In genomic region chr1:21255284-21255942, GRCh38 we compare ENCODE assay signal across 8 cellular contexts. TPM values are rescaled to one million over a fixed set of nuclear protein-coding genes. Genes with fewer than 3 reads are reported as not detected.
DNase-seq lines count a peak whose midpoint lies in the region; ATAC-seq, FAIRE-seq and TF ChIP-seq lines count a peak whose summit lies in the region.

No MANE protein-coding gene starts in this region.

- no peaks in the 10 kb centered on the region for H3K27me3 ChIP-seq in Karpas-422 (ENCODE audit: low read length)

- FAIRE-seq in D721Med (lab: Jason Lieb, UNC) = no peak

- no peak overlapping the region for H3K4me3 ChIP-seq in Karpas-422 (ENCODE audit: low read length)
- no peak overlapping the region for H3K4me3 ChIP-seq in epithelial cell of esophagus (ENCODE audit: low read length)

- DNase-seq in D721Med (ENCODE audit: insufficient read length, low spot score) (no peak), Karpas-422 (peak; percentile 94), OCI-M2 (lab: John Stamatoyannopoulos, UW; ENCODE audit: unreplicated experiment) (peak; percentile 61), epithelial cell of esophagus (ENCODE audit: low read depth) (peak; percentile 79), myocyte (ENCODE audit: low read depth) (peak; percentile 94)
- peak; percentile 89 for DNase-seq in activated CD8-positive, alpha-beta memory T cell treated with anti-CD3 and anti-CD28 coated beads, Interleukin-2, amount 50 U/mL, for 48 hours
- DNase-seq in stimulated activated CD8-positive, alpha-beta memory T cell treated with anti-CD3 and anti-CD28 coated beads, Interleukin-7, amount 100 ng/mL, for 4 hours (ENCODE audit: low read depth in 2 of 2) = peak; percentile 63 to 70

- no peaks in the 10 kb centered on the region for H3K9me3 ChIP-seq in Karpas-422 (ENCODE audit: low read length)

- H3K36me3 ChIP-seq in Karpas-422 (ENCODE audit: insufficient read depth, low read length) = peaks cover 17% of the 10 kb centered on the region

- H2AFZ ChIP-seq in Karpas-422 (ENCODE audit: low read length) = no peak overlapping the region

- H3K9ac ChIP-seq in Karpas-422 (ENCODE audit: low read length) = peak overlapping the region; percentile 55; the same call in 1 of the 2 replicates

- H3K9me2 ChIP-seq in Karpas-422 (replicated peaks; ENCODE audit: insufficient read depth, low read length) = no peaks in the 10 kb centered on the region

- H3K4me1 ChIP-seq in Karpas-422 (ENCODE audit: low read length) = peaks cover 28% of the 10 kb centered on the region

- H3K79me2 ChIP-seq in Karpas-422 (ENCODE audit: low read length) = 0 out of 2 replicates have a peak, but pooled peaks cover 5% of the 10 kb centered on the region

- peak overlapping the region; percentile 96 for H3K27ac ChIP-seq in Karpas-422 (ENCODE audit: low read length)

- peaks cover 22% of the 10 kb centered on the region; the same call in 1 of the 2 replicates for H4K20me1 ChIP-seq in Karpas-422 (ENCODE audit: insufficient read depth, low read depth, low read length)

- ATAC-seq in HG02759 (IDR thresholded peaks at IDR 0.05; ENCODE audit: unreplicated experiment) = no peak

- TF ChIP-seq CTCF in D721Med (IDR thresholded peaks at IDR 0.05; ENCODE audit: insufficient read depth, missing control alignments) (peak; percentile 93), epithelial cell of esophagus (IDR thresholded peaks at IDR 0.05; ENCODE audit: insufficient read depth, low read depth, low read length, missing control alignments) (peak; percentile 91)

- peak overlapping the region; percentile 77 for H3K4me2 ChIP-seq in Karpas-422 (ENCODE audit: low read depth, low read length, poor library complexity, severe bottlenecking)

RNA-seq across cellular contexts. Expression of gene ECE1, which starts 34.9 kb away (rescaled TPM):
- total RNA-seq in Karpas-422 (2014; rRNA removed; shearing (Covaris generic); ENCODE audit: low replicate concordance) = 59.9 and 81.7 TPM in 2 replicates
- 15.9 and 17.0 TPM in 2 replicates for total RNA-seq in myocyte
- polyA plus RNA-seq in myocyte (2012) = 59.1 TPM
